Comparison of ENCODE assay signal across 13 cellular contexts in genomic region chrX:53357799-53358530, GRCh38.
DNase-seq lines count a peak whose midpoint lies in the region; ATAC-seq and TF ChIP-seq lines count a peak whose summit lies in the region.
"Had no signal": no experiment of that assay in that cellular context is flagged by ENCODE, and none has a peak within 500 bp of the region (broad histone marks: within the 10 kb centered on the region; RNA-seq: fewer than 3 reads in every experiment).

No MANE protein-coding gene starts in this region.

- H3K4me1 ChIP-seq in HEK293 (ENCODE audit: control insufficient read depth, insufficient read depth, low read length) (peaks cover 4% of the 10 kb centered on the region; the same call in 1 of the 2 replicates), lower lobe of right lung (no peaks in the 10 kb centered on the region)

- intact Hi-C loops in lower lobe of right lung (cut with DNase I) = no loop called here

- no peak for ATAC-seq in lower lobe of right lung

- DNase-seq in AG04450 (ENCODE audit: low read depth, low spot score) (peak; percentile 8), anterior cingulate cortex (lab: John Stamatoyannopoulos, UW) (peak in 40 of 58 donors; percentile 0 to 54 (median 14)), iPS DF 19.7 (ENCODE audit: low read depth, low spot score) (peak; percentile 15), lower lobe of right lung (no peak), NCI-H1694 (lab: John Stamatoyannopoulos, UW) (no peak), cerebellar nuclear complex (lab: John Stamatoyannopoulos, UW) (no peak)
- no peak for DNase-seq in activated CD4-positive, alpha-beta T cell treated with anti-CD3 and anti-CD28 coated beads for 1 hour
- DNase-seq: activated CD4-positive, alpha-beta T cell treated with anti-CD3 and anti-CD28 coated beads, Interleukin-2, amount 10 ng/mL, durations not matched to agents 24 days and 14 days; activated gamma-delta T cell; cortex of kidney had no signal

- H3K9me3 ChIP-seq in AG04450 (ENCODE audit: control insufficient read depth, insufficient read depth, low read length) (no peaks in the 10 kb centered on the region), HEK293 (ENCODE audit: control insufficient read depth, insufficient read depth, low read depth, low read length) (no peaks in the 10 kb centered on the region), lower lobe of right lung (no peaks in the 10 kb centered on the region)

- CTCF ChIA-PET in AG04450 (lab: Charles Lee) (interaction anchor here (0.8 kb wide), 1 partner anchor 79 kb away, joined by 3 read pairs; no protein-coding TSS in a partner anchor), HEK293 (lab: Yijun Ruan, JAX) (interaction anchor here (1.9 kb wide), 1 partner anchor 74 kb away, joined by 5 read pairs; no protein-coding TSS in a partner anchor)

- H3K27me3 ChIP-seq in AG04450 (ENCODE audit: control insufficient read depth, insufficient read depth, low read length) (no peaks in the 10 kb centered on the region), lower lobe of right lung (ENCODE audit: low read depth) (no peaks in the 10 kb centered on the region)

- H3K36me3 ChIP-seq in HEK293 (ENCODE audit: control insufficient read depth in 2 of 2, insufficient read depth in 1 of 2, low read length in 2 of 2) (no peaks in the 10 kb centered on the region), lower lobe of right lung (no peaks in the 10 kb centered on the region)
- H3K36me3 ChIP-seq: BLaER1 had no signal

- TF ChIP-seq CTCF in AG04450 (IDR thresholded peaks at IDR 0.05; ENCODE audit: low read depth, low read length) = no peak
- no peak for TF ChIP-seq CTCF in HEK293 (tag by site-specific recombination; IDR thresholded peaks at IDR 0.05)
- no peak for TF ChIP-seq CTCF in lower lobe of right lung (IDR thresholded peaks at IDR 0.05)

- no peak overlapping the region for H3K4me3 ChIP-seq in AG04450 (ENCODE audit: low read depth, low read length)
- no peak overlapping the region for H3K4me3 ChIP-seq in HEK293 (ENCODE audit: low read depth, low read length)
- H3K4me3 ChIP-seq in lower lobe of right lung = no peak overlapping the region
- H3K4me3 ChIP-seq: BLaER1, lung had no signal

- POLR2A ChIA-PET in AG04450 (lab: Yijun Ruan, JAX) (interaction anchor here (0.7 kb wide), 1 partner anchor 48 kb away, joined by 3 read pairs; no protein-coding TSS in a partner anchor), HEK293 (lab: Yijun Ruan, JAX) (interaction anchor here (0.5 kb wide), 1 partner anchor 33 kb away, joined by 4 read pairs; no protein-coding TSS in a partner anchor)

- H3K27ac ChIP-seq in AG04450 (ENCODE audit: low read depth, low read length) = no peak overlapping the region
- H3K27ac ChIP-seq in HEK293 (ENCODE audit: extremely low read depth, low read depth, low read length) = no peak overlapping the region
- H3K27ac ChIP-seq in lower lobe of right lung = no peak overlapping the region
- H3K27ac ChIP-seq: BLaER1 had no signal

TF ChIP-seq in HEK293, 187 proteins besides CTCF, POLR2A, EP300 and RAD21:
- no peak for TF ChIP-seq GLI2 (tag by site-specific recombination; IDR thresholded peaks at IDR 0.05; ENCODE audit: borderline replicate concordance, low read depth)
- no peak for TF ChIP-seq ZBTB6 (tag by site-specific recombination; IDR thresholded peaks at IDR 0.05)
- TF ChIP-seq ZNF768 (tag by site-specific recombination; IDR thresholded peaks at IDR 0.05) = 0 out of 2 replicates have a peak, but pooled peaks have one; percentile 48

Comparison
In these comparisons a context has a peak if more than half of its experiments do, and no peak if none do; other contexts are left out.
1. DNase-seq: peak in AG04450 (single experiment), anterior cingulate cortex (40 of 58) and iPS DF 19.7 (single experiment); none in lower lobe of right lung (single experiment), activated CD4-positive, alpha-beta T cell treated with anti-CD3 and anti-CD28 coated beads for 1 hour (single experiment), NCI-H1694 (single experiment) and cerebellar nuclear complex (0 of 2).